In the genomic region with DNA sequence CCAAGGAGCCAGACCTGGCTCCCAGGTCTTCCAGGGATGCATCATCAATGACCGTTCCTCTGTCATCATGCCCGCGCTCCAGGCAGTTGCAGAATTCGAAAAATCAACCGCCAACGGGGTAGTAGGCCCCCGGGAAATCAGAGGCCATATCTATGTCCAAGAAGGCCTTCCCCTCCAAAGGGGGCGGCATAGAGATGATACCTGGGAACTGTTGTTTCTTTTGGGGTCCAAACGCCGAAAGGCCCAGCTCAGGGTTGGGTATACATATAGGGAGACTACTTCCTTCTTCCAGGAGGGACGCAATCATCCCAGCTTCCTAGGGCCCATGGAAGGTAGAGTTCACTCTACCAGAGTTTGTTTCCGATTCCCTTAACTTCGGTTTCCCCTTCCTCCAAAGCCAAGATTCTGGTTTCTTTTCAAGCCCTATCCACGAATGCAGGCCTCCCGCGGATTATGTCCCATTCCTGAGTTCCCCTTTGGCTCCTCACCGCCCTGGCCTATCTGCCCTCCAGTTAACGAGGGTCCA, we compare ENCODE assay signal across 8 cellular contexts. TPM values are rescaled to one million over a fixed set of nuclear protein-coding genes. Genes with fewer than 3 reads are reported as not detected.
DNase-seq lines count a peak whose midpoint lies in the region; ATAC-seq and TF ChIP-seq lines count a peak whose summit lies in the region.

No MANE protein-coding gene starts in this region.

- no peaks in the 10 kb centered on the region for H3K27me3 ChIP-seq in Loucy (ENCODE audit: insufficient read depth, low read length, poor library complexity, severe bottlenecking)
- no peaks in the 10 kb centered on the region for H3K27me3 ChIP-seq in body of pancreas

- peak overlapping the region; percentile 74 for H2AFZ ChIP-seq in Loucy (ENCODE audit: low read length)

- peak overlapping the region; percentile 83 to 91 (median 87) for H3K27ac ChIP-seq in body of pancreas
- H3K27ac ChIP-seq in substantia nigra (ENCODE audit: low read depth, low read length, poor library complexity, severe bottlenecking), result peak overlapping the region; percentile 93

- intact Hi-C loops in body of pancreas (cut with DNase I), result no loop called here

- peaks cover 51% of the 10 kb centered on the region for H4K20me1 ChIP-seq in Loucy (ENCODE audit: insufficient read depth, low read length, poor library complexity, severe bottlenecking)

- H3K9me3 ChIP-seq in Loucy (ENCODE audit: insufficient read depth, low read depth, low read length) (no peaks in the 10 kb centered on the region), body of pancreas (no peaks in the 10 kb centered on the region)

- no peaks in the 10 kb centered on the region for H3K9me2 ChIP-seq in Loucy (replicated peaks; ENCODE audit: low read depth, low read length)

- no peak for TF ChIP-seq POLR2A in body of pancreas (IDR thresholded peaks at IDR 0.05)

- TF ChIP-seq CTCF in Loucy (conservative IDR thresholded peaks at IDR 0.05; ENCODE audit: low read length) (peak; percentile 28; the same call in 1 of the 2 replicates), body of pancreas (IDR thresholded peaks at IDR 0.05) (no peak)

- H3K36me3 ChIP-seq in Loucy (ENCODE audit: insufficient read depth, low read length), result peaks cover 8% of the 10 kb centered on the region; the same call in 1 of the 2 replicates
- peaks cover 0 to 3% of the 10 kb centered on the region in 2 donors for H3K36me3 ChIP-seq in body of pancreas (replicated peaks in 1 of 2; ENCODE audit: insufficient read depth in 1 of 2, low read depth in 2 of 2)

- peaks cover 8% of the 10 kb centered on the region; the same call in 1 of the 2 replicates for H3F3A ChIP-seq in Loucy (ENCODE audit: low read depth)

- H3K4me3 ChIP-seq in Loucy (ENCODE audit: low read length, poor library complexity, severe bottlenecking), result peak overlapping the region; percentile 94
- H3K4me3 ChIP-seq in body of pancreas, result peak overlapping the region; percentile 77 to 95

- DNase-seq in DMS 273 (lab: John Stamatoyannopoulos, UW; ENCODE audit: unreplicated experiment) (peak; percentile 46), DMS 273 treated with DMSO at 0.1 percent for 48 hours (lab: John Stamatoyannopoulos, UW) (no peak), body of pancreas (peak in 2 of 4 donors; percentile 6 to 12), kidney tubule cell (ENCODE audit: low spot score) (peak; percentile 61), substantia nigra (lab: John Stamatoyannopoulos, UW) (no peak), SKM-1 (lab: John Stamatoyannopoulos, UW; ENCODE audit: unreplicated experiment) (no peak)

- H3K79me2 ChIP-seq in Loucy (ENCODE audit: insufficient read depth, low read length), result peaks cover 57% of the 10 kb centered on the region

- 2% methylated on average over 18 of the region's 18 CpGs for WGBS in body of pancreas, 2 donors

- peaks cover 39% of the 10 kb centered on the region for H3K4me1 ChIP-seq in Loucy (ENCODE audit: insufficient read depth, low read length, poor library complexity, severe bottlenecking)
- peaks cover 44% of the 10 kb centered on the region for H3K4me1 ChIP-seq in body of pancreas

- peak overlapping the region; percentile 94 for H3K9ac ChIP-seq in Loucy (ENCODE audit: low read depth, low read length, poor library complexity, severe bottlenecking)

- H3K4me2 ChIP-seq in Loucy (ENCODE audit: low read depth, low read length, poor library complexity, severe bottlenecking), result peak overlapping the region; percentile 97

- ATAC-seq in body of pancreas (no peak), HG03571 (IDR thresholded peaks at IDR 0.05; ENCODE audit: unreplicated experiment) (no peak)

RNA-seq across cellular contexts. Expression of gene DCAF12, which starts 0.8 kb away (rescaled TPM):
- 10 to 100 TPM; 14.3 to 19.1 TPM for total RNA-seq in body of pancreas

RNA-seq across cellular contexts. Expression of gene UBAP1, which starts 53.1 kb away (rescaled TPM):
- total RNA-seq in body of pancreas, result 10 to 100 TPM; 18.9 to 19.1 TPM

Comparison
In these comparisons a context has a peak if more than half of its experiments do, and no peak if none do; other contexts are left out.
1. DNase-seq: peak in DMS 273 (single experiment) and kidney tubule cell (single experiment); none in DMS 273 treated with DMSO at 0.1 percent for 48 hours (single experiment), substantia nigra (0 of 49) and SKM-1 (single experiment).